Comparison of ENCODE assay signal across 20 cellular contexts in genomic region chr17:51189162-51189561, GRCh38.
"Had no signal": no experiment of that assay in that cellular context is flagged by ENCODE, and none has a peak within 500 bp of the region (broad histone marks: within the 10 kb centered on the region; RNA-seq: fewer than 3 reads in every experiment).

No MANE protein-coding gene starts in this region.

- H3K27ac ChIP-seq: esophagus squamous epithelium, neutrophil, right atrium auricular region, tibial artery, uterus had no signal

- H3K9me3 ChIP-seq: esophagus squamous epithelium, mucosa of descending colon, neutrophil, ovary, right atrium auricular region, sigmoid colon, tibial artery, upper lobe of left lung, uterus had no signal

- H3K4me1 ChIP-seq: esophagus squamous epithelium, right atrium auricular region, tibial artery, uterus had no signal

- H3K27me3 ChIP-seq: esophagus squamous epithelium, neutrophil, ovary, right atrium auricular region, sigmoid colon, tibial artery, upper lobe of left lung, uterus had no signal

- H3K27ac Mint-ChIP-seq: dendritic cell treated with granulocyte-macrophage colony-stimulating factor and Interleukin-4, amounts not matched to agents 40 ng/mL and 50 ng/mL, for 4 days had no signal

- ATAC-seq: left colon; left ventricle myocardium superior; mucosa of descending colon; naive thymus-derived CD8-positive, alpha-beta T cell had no signal

- H3K4me3 Mint-ChIP-seq: dendritic cell treated with granulocyte-macrophage colony-stimulating factor and Interleukin-4, amounts not matched to agents 40 ng/mL and 50 ng/mL, for 4 days; naive thymus-derived CD8-positive, alpha-beta T cell had no signal

- DNase-seq: esophagus squamous epithelium; foreskin fibroblast; hippocampal formation; left colon; left ventricle myocardium superior; mucosa of descending colon; naive thymus-derived CD8-positive, alpha-beta T cell; ovary; sigmoid colon; stimulated activated CD4-positive, alpha-beta T cell treated with anti-CD3 and anti-CD28 coated beads, Interleukin-2, amount 100 ng/mL, for 24 hours; stimulated activated CD4-positive, alpha-beta T cell treated with anti-CD3 and anti-CD28 coated beads, Interleukin-4, amount 100 ng/mL, for 4 hours; stimulated activated naive CD4-positive, alpha-beta T cell; tibial artery; upper lobe of left lung; uterus had no signal

- H3K36me3 ChIP-seq: ovary, uterus had no signal

- H3K27me3 Mint-ChIP-seq: dendritic cell treated with granulocyte-macrophage colony-stimulating factor and Interleukin-4, amounts not matched to agents 40 ng/mL and 50 ng/mL, for 4 days; naive thymus-derived CD8-positive, alpha-beta T cell had no signal

- H3K9me3 Mint-ChIP-seq: dendritic cell treated with granulocyte-macrophage colony-stimulating factor and Interleukin-4, amounts not matched to agents 40 ng/mL and 50 ng/mL, for 4 days; naive thymus-derived CD8-positive, alpha-beta T cell had no signal

- FAIRE-seq: colon had no signal

- H3K4me3 ChIP-seq: esophagus squamous epithelium, mucosa of descending colon, ovary, right atrium auricular region, sigmoid colon, skin epidermis, tibial artery, upper lobe of left lung, uterus had no signal
